ENCODE assay signal across 1 cellular context in the genomic region with DNA sequence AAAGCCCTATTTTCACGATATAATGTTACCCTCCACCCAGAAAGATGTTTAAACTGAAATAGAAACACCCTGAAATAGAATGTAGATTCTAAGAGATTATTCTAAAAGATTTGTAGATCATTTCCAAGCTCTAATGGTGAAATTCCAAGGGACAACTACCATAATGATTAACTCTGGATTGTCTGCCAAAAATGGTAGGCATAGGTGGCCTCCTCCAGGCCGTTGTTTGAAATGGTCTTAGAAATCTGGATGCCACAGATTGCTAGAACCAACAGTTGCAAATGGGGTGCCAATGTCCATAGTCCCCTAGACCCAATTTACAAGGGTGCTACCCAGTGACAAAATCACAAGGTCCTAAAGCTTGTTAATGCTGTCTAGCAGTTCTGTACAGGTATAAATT.
TF ChIP-seq lines count a peak whose summit lies in the region.

No MANE protein-coding gene starts in this region.

TF ChIP-seq in H1, 55 proteins besides CTCF, POLR2A, EP300 and RAD21 (continued from another document):
- TF ChIP-seq KDM4A (IDR thresholded peaks at IDR 0.05; ENCODE audit: low read depth, low read length, severe bottlenecking) (no peak), ASH2L (IDR thresholded peaks at IDR 0.05; ENCODE audit: low read length) (no peak), CREB1 (IDR thresholded peaks at IDR 0.05) (no peak), SRF (IDR thresholded peaks at IDR 0.05; ENCODE audit: low read depth, low read length) (no peak), BACH1 (IDR thresholded peaks at IDR 0.05; ENCODE audit: low read length) (no peak)
- TF ChIP-seq, protein P1, sequence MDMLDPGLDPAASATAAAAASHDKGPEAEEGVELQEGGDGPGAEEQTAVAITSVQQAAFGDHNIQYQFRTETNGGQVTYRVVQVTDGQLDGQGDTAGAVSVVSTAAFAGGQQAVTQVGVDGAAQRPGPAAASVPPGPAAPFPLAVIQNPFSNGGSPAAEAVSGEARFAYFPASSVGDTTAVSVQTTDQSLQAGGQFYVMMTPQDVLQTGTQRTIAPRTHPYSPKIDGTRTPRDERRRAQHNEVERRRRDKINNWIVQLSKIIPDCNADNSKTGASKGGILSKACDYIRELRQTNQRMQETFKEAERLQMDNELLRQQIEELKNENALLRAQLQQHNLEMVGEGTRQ (IDR thresholded peaks at IDR 0.05; ENCODE audit: low read length), result no peak
